Comparison of ENCODE assay signal across 13 cellular contexts in genomic region chr12:108700833-108701450, GRCh38. TPM values are rescaled to one million over a fixed set of nuclear protein-coding genes. Genes with fewer than 3 reads are reported as not detected.
DNase-seq lines count a peak whose midpoint lies in the region; ATAC-seq and TF ChIP-seq lines count a peak whose summit lies in the region.
"Had no signal": no experiment of that assay in that cellular context is flagged by ENCODE, and none has a peak within 500 bp of the region (broad histone marks: within the 10 kb centered on the region; RNA-seq: fewer than 3 reads in every experiment).

No MANE protein-coding gene starts in this region.

- ATAC-seq in heart right ventricle: peak in 2 of 8 donors; percentile 16 to 29
- no peak for ATAC-seq in left ventricle myocardium superior
- no peak for ATAC-seq in GM18520 (IDR thresholded peaks at IDR 0.05; ENCODE audit: unreplicated experiment)
- no peak for ATAC-seq in HG03354 (IDR thresholded peaks at IDR 0.05; ENCODE audit: poor library complexity, severe bottlenecking, unreplicated experiment)

- 65% methylated on average over 10 of the region's 10 CpGs for WGBS in heart right ventricle, 2 donors
- 40 to 41% methylated on average over 10 of the region's 10 CpGs for WGBS in esophagus squamous epithelium, 2 donors

- H3K36me3 ChIP-seq in heart right ventricle (peaks cover 0 to 41% (median 0%) of the 10 kb centered on the region in 9 donors), esophagus squamous epithelium (peaks cover 0 to 26% (median 0%) of the 10 kb centered on the region in 3 donors), osteoblast (ENCODE audit: insufficient read depth, low read length) (peaks cover 67% of the 10 kb centered on the region), vagina (peaks cover 0 to 12% of the 10 kb centered on the region in 2 donors)

- TF ChIP-seq CTCF in heart right ventricle (IDR thresholded peaks at IDR 0.05) (no peak), esophagus squamous epithelium (IDR thresholded peaks at IDR 0.05) (no peak), osteoblast (IDR thresholded peaks at IDR 0.05; ENCODE audit: extremely low read depth, low read depth, low read length) (no peak), vagina (IDR thresholded peaks at IDR 0.05) (no peak), GM10266 (IDR thresholded peaks at IDR 0.05; ENCODE audit: control insufficient read depth, insufficient read depth, low read depth, missing control alignments) (no peak)

- peaks cover 97% of the 10 kb centered on the region for H3K79me2 ChIP-seq in osteoblast (ENCODE audit: insufficient read depth, low read length)

- intact Hi-C loops in heart right ventricle (cut with DNase I): no loop called here
- intact Hi-C loops in left ventricle myocardium superior (cut with micrococcal nuclease): no loop called here
- intact Hi-C loops in esophagus squamous epithelium (cut with DNase I): no loop called here
- intact Hi-C loops in vagina (cut with DNase I): no loop called here

- peaks cover 40% of the 10 kb centered on the region for H4K20me1 ChIP-seq in osteoblast (ENCODE audit: insufficient read depth, low read length)

- H3K27me3 ChIP-seq in heart right ventricle (no peaks in the 10 kb centered on the region), esophagus squamous epithelium (no peaks in the 10 kb centered on the region), osteoblast (ENCODE audit: insufficient read depth, low read length) (no peaks in the 10 kb centered on the region), vagina (no peaks in the 10 kb centered on the region)

- TF ChIP-seq POLR2A in esophagus squamous epithelium (IDR thresholded peaks at IDR 0.05) (no peak), vagina (IDR thresholded peaks at IDR 0.05) (no peak)

- DNase-seq in heart right ventricle (no peak), left ventricle myocardium superior (no peak), esophagus squamous epithelium (lab: John Stamatoyannopoulos, UW) (no peak), osteoblast (ENCODE audit: insufficient read length, low spot score, missing footprints) (no peak), vagina (ENCODE audit: extremely low spot score in 2 of 2) (no peak), GM10266 (ENCODE audit: extremely low spot score) (no peak)
- DNase-seq: activated CD8-positive, alpha-beta memory T cell treated with anti-CD3 and anti-CD28 coated beads, Interleukin-2, amount 50 U/mL, for 48 hours; EL; left cardiac atrium; NCI-H2029; stimulated activated CD8-positive, alpha-beta memory T cell treated with anti-CD3 and anti-CD28 coated beads, Interleukin-4, amount 100 ng/mL, for 48 hours had no signal

- H3K4me1 ChIP-seq in heart right ventricle (peaks cover 31 to 96% (median 76%) of the 10 kb centered on the region in 9 donors), esophagus squamous epithelium (peaks cover 18 to 94% (median 56%) of the 10 kb centered on the region in 3 donors), osteoblast (ENCODE audit: insufficient read depth, low read length) (peaks cover 48% of the 10 kb centered on the region), vagina (peaks cover 80% of the 10 kb centered on the region)

- H3K27ac ChIP-seq in heart right ventricle (peak overlapping the region in 9 of 10 donors; percentile 50 to 86 (median 67)), esophagus squamous epithelium (peak overlapping the region; percentile 63 to 93 (median 85)), osteoblast (ENCODE audit: low read depth, low read length) (peak overlapping the region; percentile 64), vagina (peak overlapping the region; percentile 39)

- H3K9me3 ChIP-seq in heart right ventricle: no peaks in the 10 kb centered on the region
- no peaks in the 10 kb centered on the region for H3K9me3 ChIP-seq in esophagus squamous epithelium
- H3K9me3 ChIP-seq in osteoblast (ENCODE audit: low read depth, low read length): no peaks in the 10 kb centered on the region
- no peaks in the 10 kb centered on the region for H3K9me3 ChIP-seq in vagina

- no peak overlapping the region for H2AFZ ChIP-seq in osteoblast (ENCODE audit: low read length)

- H3K4me3 ChIP-seq in heart right ventricle (no peak overlapping the region), esophagus squamous epithelium (no peak overlapping the region), osteoblast (ENCODE audit: insufficient read depth, low read length) (no peak overlapping the region), vagina (no peak overlapping the region)

- no peak overlapping the region for H3K4me2 ChIP-seq in osteoblast (ENCODE audit: insufficient read depth, low read length)

RNA-seq across cellular contexts. Expression of gene CORO1C, which starts 30.4 kb away (rescaled TPM):
- total RNA-seq in heart right ventricle (10 to 100 TPM; 50.2 to 88.6 (median 59.1) TPM), left ventricle myocardium superior (68.0 TPM), esophagus squamous epithelium (100 to 1,000 TPM in 3 of 4 donors, 10 to 100 TPM in 1; 67.2 to 142 (median 114) TPM), osteoblast (228 and 261 TPM in 2 replicates), vagina (189 TPM)
- 10 to 100 TPM; 25.5 to 34.5 TPM for polyA plus RNA-seq in heart right ventricle
